ENCODE assay signal across 9 cellular contexts in genomic region chr22:50656122-50657070, GRCh38. TPM values are rescaled to one million over a fixed set of nuclear protein-coding genes. Genes with fewer than 3 reads are reported as not detected.
A peak's percentile ranks its signal among the peaks of the same experiment; 100 is the strongest.
DNase-seq lines count a peak whose midpoint lies in the region; ATAC-seq and TF ChIP-seq lines count a peak whose summit lies in the region.
"Had no signal": no experiment of that assay in that cellular context is flagged by ENCODE, and none has a peak within 500 bp of the region (broad histone marks: within the 10 kb centered on the region; RNA-seq: fewer than 3 reads in every experiment).

No MANE protein-coding gene starts in this region.

- no peaks in the 10 kb centered on the region for H3K9me2 ChIP-seq in HCT116 (ENCODE audit: insufficient read depth)

- no peaks in the 10 kb centered on the region for H3K9me3 ChIP-seq in HCT116 (ENCODE audit: control insufficient read depth in 1 of 2, insufficient read depth in 1 of 2, low read depth in 1 of 2, low read length in 2 of 2)
- H3K9me3 ChIP-seq in skeletal muscle tissue (ENCODE audit: control insufficient read depth in 3 of 3, low read length in 3 of 3): no peaks in the 10 kb centered on the region

- H2AFZ ChIP-seq in HCT116 (ENCODE audit: low read depth, low read length, poor library complexity, severe bottlenecking): no peak overlapping the region

- H3K27me3 ChIP-seq in HCT116 (ENCODE audit: insufficient read depth, low read length) (no peaks in the 10 kb centered on the region), skeletal muscle tissue (ENCODE audit: control insufficient read depth in 3 of 3, insufficient read depth in 3 of 3, low read length in 3 of 3) (peaks cover 15 to 21% (median 16%) of the 10 kb centered on the region in 3 donors)

- peak overlapping the region; percentile 46 for H3K9ac ChIP-seq in HCT116 (ENCODE audit: low read length)
- H3K9ac ChIP-seq in skeletal muscle tissue (ENCODE audit: low read depth in 1 of 3, low read length in 3 of 3): no peak overlapping the region

- H3K4me1 ChIP-seq in HCT116 (ENCODE audit: control insufficient read depth in 1 of 2, insufficient read depth in 2 of 2, low read length in 2 of 2) (peaks cover 5 to 29% of the 10 kb centered on the region in 2 experiments), skeletal muscle tissue (ENCODE audit: control insufficient read depth in 3 of 3, insufficient read depth in 3 of 3, low read length in 3 of 3) (peaks cover 3 to 20% (median 6%) of the 10 kb centered on the region in 3 donors)

- no peak for TF ChIP-seq RAD21 in HCT116 (IDR thresholded peaks at IDR 0.05; ENCODE audit: low read depth)

- peak overlapping the region; percentile 69 for H3K4me2 ChIP-seq in HCT116 (ENCODE audit: low read length)

- RAD21 ChIA-PET in HCT116 (lab: Charles Lee; ENCODE audit: low non-redundant PET in 1 of 2, low total read pairs in 2 of 2, uncharacterized antibody in 2 of 2, unreplicated experiment in 2 of 2): no interaction called here

- no peak for DNase-seq in HCT116 (ENCODE audit: low read depth, low spot score)
- peak; percentile 26 for DNase-seq in astrocyte of the spinal cord (ENCODE audit: low read depth, low spot score)
- peak; percentile 60 for DNase-seq in iPS-NIHi7 (ENCODE audit: extremely low spot score)
- no peak for DNase-seq in DMS53 (lab: John Stamatoyannopoulos, UW)
- DNase-seq in G401 (ENCODE audit: low spot score): no peak
- DNase-seq in NCI-H2171 (lab: John Stamatoyannopoulos, UW): no peak
- DNase-seq: DMS79 had no signal

- no peaks in the 10 kb centered on the region for H3K79me2 ChIP-seq in HCT116 (ENCODE audit: insufficient read depth, low read length)

- no peak for TF ChIP-seq POLR2A in HCT116 (IDR thresholded peaks at IDR 0.05; ENCODE audit: borderline replicate concordance, extremely low read depth, insufficient read depth, insufficient read length)

- no peaks in the 10 kb centered on the region for H3K36me3 ChIP-seq in HCT116 (ENCODE audit: control insufficient read depth in 1 of 2, insufficient read depth in 2 of 2, low read length in 2 of 2)
- H3K36me3 ChIP-seq in skeletal muscle tissue (ENCODE audit: control insufficient read depth in 3 of 3, insufficient read depth in 3 of 3, low read length in 3 of 3): no peaks in the 10 kb centered on the region

- H4K20me1 ChIP-seq in HCT116 (ENCODE audit: insufficient read depth): no peaks in the 10 kb centered on the region

- H3K27ac ChIP-seq in HCT116 (ENCODE audit: low read depth, low read length): 0 out of 2 replicates have a peak overlapping the region, but pooled peaks have one; percentile 11
- peak overlapping the region; percentile 71 for H3K27ac ChIP-seq in skeletal muscle tissue (ENCODE audit: low read depth, low read length)

- H3K4me3 ChIP-seq in HCT116 (replicated peaks in 1 of 2; ENCODE audit: low read depth in 1 of 2, low read length in 2 of 2) (peak overlapping the region in 1 of 2 experiments; percentile 22; a peak in 1 of 4 replicates), astrocyte of the spinal cord (ENCODE audit: low read depth, low read length) (no peak overlapping the region), skeletal muscle tissue (ENCODE audit: low read length in 3 of 3) (peak overlapping the region in 1 of 3 donors; percentile 60)

- intact Hi-C loops in HCT116 (cut with micrococcal nuclease): no loop called here

- in situ Hi-C loops in astrocyte of the spinal cord (cut with HindIII; ENCODE audit: low sequenced_read_pairs): no loop called here
- in situ Hi-C loops in G401 (cut with HindIII; ENCODE audit: low sequenced_read_pairs): no loop called here

- no TSS peak for BruUV-seq in HCT116 (replicated peaks; lab: Mats Ljungman, UMichigan)

- peak; percentile 74 for ATAC-seq in HCT116
- ATAC-seq in activated CD4-positive, CD25-positive, alpha-beta regulatory T cell treated with anti-CD3 and anti-CD28 coated beads, Interleukin-2, amount 50 U/mL, for 24 hours: no peak

- TF ChIP-seq CTCF in HCT116 (IDR thresholded peaks at IDR 0.05 in 2 of 3, conservative IDR thresholded peaks at IDR 0.05 in 1 of 3; ENCODE audit: borderline replicate concordance in 1 of 3, insufficient read depth in 1 of 3, low read depth in 2 of 3, low read length in 2 of 3) (no peak), astrocyte of the spinal cord (IDR thresholded peaks at IDR 0.05; ENCODE audit: low read depth, low read length) (no peak)

- CTCF ChIA-PET in HCT116 (lab: Charles Lee): no interaction called here

- POLR2A ChIA-PET in HCT116 (lab: Charles Lee): no interaction called here

TF ChIP-seq in HCT116, 20 proteins besides CTCF, POLR2A, EP300 and RAD21 (continues in another document):
- TF ChIP-seq EZH2phosphoT487 (IDR thresholded peaks at IDR 0.05; ENCODE audit: borderline replicate concordance) (no peak), CEBPB (IDR thresholded peaks at IDR 0.05; ENCODE audit: low read depth) (no peak), ZNF274 (IDR thresholded peaks at IDR 0.05; ENCODE audit: low read depth, low read length) (no peak), JUND (IDR thresholded peaks at IDR 0.05) (0 out of 2 replicates have a peak, but pooled peaks have one; percentile 8), EZH2 (IDR thresholded peaks at IDR 0.05) (no peak), CBX3 (IDR thresholded peaks at IDR 0.05; ENCODE audit: low read depth) (no peak), MAX (IDR thresholded peaks at IDR 0.05) (peak; percentile 33; the same call in 1 of the 2 replicates), YY1 (IDR thresholded peaks at IDR 0.05; ENCODE audit: extremely low read depth, insufficient replicate concordance, low read depth, low read length) (no peak), REST (IDR thresholded peaks at IDR 0.05; ENCODE audit: low read depth) (no peak), TCF7L2 (IDR thresholded peaks at IDR 0.05; ENCODE audit: borderline replicate concordance, extremely low read depth, insufficient read depth, insufficient read length) (no peak), EGR1 (IDR thresholded peaks at IDR 0.05; ENCODE audit: low read depth) (no peak), ATF3 (IDR thresholded peaks at IDR 0.05) (no peak), FOSL1 (IDR thresholded peaks at IDR 0.05; ENCODE audit: low read depth) (0 out of 2 replicates have a peak, but pooled peaks have one; percentile 52), SIN3A (IDR thresholded peaks at IDR 0.05; ENCODE audit: low read depth) (no peak), POLR2AphosphoS5 (IDR thresholded peaks at IDR 0.05; ENCODE audit: low read depth, low read length) (no peak), SRF (IDR thresholded peaks at IDR 0.05; ENCODE audit: low read depth) (no peak)

RNA-seq across cellular contexts. Expression of gene SHANK3, which starts 16.2 kb away (rescaled TPM):
- 16.0 TPM for total RNA-seq in HCT116 (2021; ENCODE audit: unreplicated experiment)
- polyA plus RNA-seq in HCT116 (2012): 7.2 and 7.3 TPM in 2 replicates
- total RNA-seq in skeletal muscle tissue: 4.2 TPM
- total RNA-seq in G401 (2014; rRNA removed; shearing (Covaris generic)): 3.6 and 5.0 TPM in 2 replicates

RNA-seq across cellular contexts. Expression of gene ARSA, which starts 28.4 kb away (rescaled TPM):
- total RNA-seq in HCT116 (2021; ENCODE audit: unreplicated experiment): 16.4 TPM
- polyA plus RNA-seq in HCT116 (2012): 8.0 and 10.3 TPM in 2 replicates
- 5.2 TPM for total RNA-seq in skeletal muscle tissue
- total RNA-seq in G401 (2014; rRNA removed; shearing (Covaris generic)): 19.4 and 24.1 TPM in 2 replicates

RNA-seq across cellular contexts. Expression of gene MAPK8IP2, which starts 55.8 kb away (rescaled TPM):
- total RNA-seq in HCT116 (2021; ENCODE audit: unreplicated experiment) (6.4 TPM), skeletal muscle tissue (0.52 TPM)
- polyA plus RNA-seq in HCT116 (2012): 2.1 and 2.6 TPM in 2 replicates
- total RNA-seq in G401 (2014; rRNA removed; shearing (Covaris generic)): 28.3 and 39.8 TPM in 2 replicates

Comparison
In these comparisons a context has a peak if more than half of its experiments do, and no peak if none do; other contexts are left out.
1. DNase-seq: peak in astrocyte of the spinal cord (single experiment) and iPS-NIHi7 (single experiment); none in HCT116 (single experiment), DMS53 (single experiment), G401 (single experiment) and NCI-H2171 (single experiment).